ENCODE assay signal across 10 cellular contexts in genomic region chr5:5140051-5141010, GRCh38. TPM values are rescaled to one million over a fixed set of nuclear protein-coding genes. Genes with fewer than 3 reads are reported as not detected.
DNase-seq lines count a peak whose midpoint lies in the region; ATAC-seq and TF ChIP-seq lines count a peak whose summit lies in the region.
"Had no signal": no experiment of that assay in that cellular context is flagged by ENCODE, and none has a peak within 500 bp of the region (broad histone marks: within the 10 kb centered on the region; RNA-seq: fewer than 3 reads in every experiment).

ADAMTS16 (plus strand) TSS chr5:5140330; CDS start chr5:5140468, 138 bp downstream.

- H3K9me3 ChIP-seq in mesenchymal stem cell (ENCODE audit: control insufficient read depth, low read length), result no peaks in the 10 kb centered on the region
- no peaks in the 10 kb centered on the region for H3K9me3 ChIP-seq in upper lobe of left lung

- H3K4me3 Mint-ChIP-seq in activated naive CD8-positive, alpha-beta T cell, result peak within 1 kb of the TSS; percentile 56
- H3K4me3 Mint-ChIP-seq in activated naive CD8-positive, alpha-beta T cell treated with anti-CD3 and anti-CD28 coated beads, Interleukin-2, amount 50 U/mL, for 24 hours, result no peak within 1 kb of the TSS
- peak within 1 kb of the TSS in 1 of 2 donors; percentile 32 for H3K4me3 Mint-ChIP-seq in stimulated activated naive B cell treated with anti-CD40 and anti-IgM and Interleukin-4, amounts not matched to agents 10 μg/mL and 1 μg/mL and 100 μg/mL, for 72 hours
- H3K4me3 Mint-ChIP-seq: activated CD4-positive, alpha-beta memory T cell treated with anti-CD3 and anti-CD28 coated beads, Interleukin-2, amount 10 ng/mL, durations not matched to agents 7 days and 5 days had no signal

- no peak within 1 kb of the TSS for H3K4ac ChIP-seq in mesenchymal stem cell (ENCODE audit: low read depth in 1 of 2, low read length in 2 of 2)

- no peak within 1 kb of the TSS for H4K8ac ChIP-seq in mesenchymal stem cell (ENCODE audit: low read length)

- H2BK5ac ChIP-seq in mesenchymal stem cell (ENCODE audit: low read depth, low read length, poor library complexity, severe bottlenecking), result no peak within 1 kb of the TSS

- H3K27ac Mint-ChIP-seq in activated naive CD8-positive, alpha-beta T cell, result no peak within 1 kb of the TSS
- H3K27ac Mint-ChIP-seq in activated naive CD8-positive, alpha-beta T cell treated with anti-CD3 and anti-CD28 coated beads, Interleukin-2, amount 50 U/mL, for 24 hours, result no peak within 1 kb of the TSS
- H3K27ac Mint-ChIP-seq in stimulated activated naive B cell treated with anti-CD40 and anti-IgM and Interleukin-4, amounts not matched to agents 10 μg/mL and 1 μg/mL and 100 μg/mL, for 72 hours, result no peak within 1 kb of the TSS
- H3K27ac Mint-ChIP-seq: activated CD4-positive, alpha-beta memory T cell treated with anti-CD3 and anti-CD28 coated beads, Interleukin-2, amount 10 ng/mL, durations not matched to agents 7 days and 5 days had no signal

- H3K18ac ChIP-seq in mesenchymal stem cell (ENCODE audit: low read depth in 1 of 2, low read length in 2 of 2), result no peak within 1 kb of the TSS

- H3K4me3 ChIP-seq in brain microvascular endothelial cell (ENCODE audit: low read depth, low read length) (peak within 1 kb of the TSS; percentile 51), mesenchymal stem cell (ENCODE audit: insufficient read depth in 1 of 2, low read depth in 1 of 2, low read length in 2 of 2) (peak within 1 kb of the TSS; percentile 49 to 58), upper lobe of left lung (peak within 1 kb of the TSS in 3 of 4 donors; percentile 4 to 29 (median 26))

- in situ Hi-C loops in brain microvascular endothelial cell (cut with HindIII; ENCODE audit: low pct_ligation_motif_present, low sequenced_read_pairs), result no loop called here

- H2BK120ac ChIP-seq in mesenchymal stem cell (ENCODE audit: low read depth, low read length), result no peak within 1 kb of the TSS

- H3K27me3 ChIP-seq in brain microvascular endothelial cell (replicated peaks), result peaks cover 19% of the 10 kb centered on the region
- peaks cover 18 to 32% of the 10 kb centered on the region in 2 experiments for H3K27me3 ChIP-seq in mesenchymal stem cell (ENCODE audit: control insufficient read depth in 1 of 2, insufficient read depth in 1 of 2, low read length in 2 of 2)
- H3K27me3 ChIP-seq in upper lobe of left lung, result peaks cover 0 to 20% (median 11%) of the 10 kb centered on the region in 4 donors

- H3K23ac ChIP-seq in mesenchymal stem cell (ENCODE audit: low read length in 2 of 2), result peak within 1 kb of the TSS in 1 of 2 experiments; percentile 1

- H3K9me3 Mint-ChIP-seq in activated naive CD8-positive, alpha-beta T cell (ENCODE audit: low read depth), result no peaks in the 10 kb centered on the region
- H3K9me3 Mint-ChIP-seq in activated naive CD8-positive, alpha-beta T cell treated with anti-CD3 and anti-CD28 coated beads, Interleukin-2, amount 50 U/mL, for 24 hours, result no peaks in the 10 kb centered on the region
- no peaks in the 10 kb centered on the region for H3K9me3 Mint-ChIP-seq in stimulated activated naive B cell treated with anti-CD40 and anti-IgM and Interleukin-4, amounts not matched to agents 10 μg/mL and 1 μg/mL and 100 μg/mL, for 72 hours
- H3K9me3 Mint-ChIP-seq: activated CD4-positive, alpha-beta memory T cell treated with anti-CD3 and anti-CD28 coated beads, Interleukin-2, amount 10 ng/mL, durations not matched to agents 7 days and 5 days had no signal

- H3K79me1 ChIP-seq in mesenchymal stem cell (replicated peaks; ENCODE audit: low read length, poor library complexity, severe bottlenecking), result no peaks in the 10 kb centered on the region

- no peaks in the 10 kb centered on the region for H3K36me3 Mint-ChIP-seq in activated naive CD8-positive, alpha-beta T cell
- no peaks in the 10 kb centered on the region for H3K36me3 Mint-ChIP-seq in activated naive CD8-positive, alpha-beta T cell treated with anti-CD3 and anti-CD28 coated beads, Interleukin-2, amount 50 U/mL, for 24 hours (ENCODE audit: low read depth)
- H3K36me3 Mint-ChIP-seq in stimulated activated naive B cell treated with anti-CD40 and anti-IgM and Interleukin-4, amounts not matched to agents 10 μg/mL and 1 μg/mL and 100 μg/mL, for 72 hours, result no peaks in the 10 kb centered on the region

- H3K4me1 ChIP-seq in mesenchymal stem cell (ENCODE audit: control insufficient read depth, insufficient read depth, low read depth, low read length) (peaks cover 18% of the 10 kb centered on the region), upper lobe of left lung (peaks cover 18 to 22% (median 21%) of the 10 kb centered on the region in 4 donors)

- no peak within 1 kb of the TSS for H3K9ac ChIP-seq in mesenchymal stem cell (ENCODE audit: low read length)

- no peak within 1 kb of the TSS for H4K91ac ChIP-seq in mesenchymal stem cell (ENCODE audit: low read length)

- H3K14ac ChIP-seq in mesenchymal stem cell (ENCODE audit: low read length in 2 of 2), result no peak within 1 kb of the TSS

- no peak for DNase-seq in activated naive CD8-positive, alpha-beta T cell treated with anti-CD3 and anti-CD28 coated beads, Interleukin-2, amount 50 U/mL, for 24 hours
- no peak for DNase-seq in brain microvascular endothelial cell
- no peak for DNase-seq in mesenchymal stem cell
- DNase-seq in upper lobe of left lung, result peak in 1 of 2 donors; percentile 85
- DNase-seq in stimulated activated naive B cell treated with anti-CD40 and anti-IgM and Interleukin-4, amounts not matched to agents 10 μg/mL and 1 μg/mL and 100 μg/mL, for 72 hours, result no peak
- DNase-seq in activated gamma-delta T cell (lab: John Stamatoyannopoulos, UW), result no peak
- DNase-seq: activated CD4-positive, alpha-beta memory T cell treated with anti-CD3 and anti-CD28 coated beads, Interleukin-2, amount 10 ng/mL, durations not matched to agents 7 days and 5 days had no signal

- TF ChIP-seq CTCF in brain microvascular endothelial cell (IDR thresholded peaks at IDR 0.05; ENCODE audit: low read depth, low read length, missing control alignments) (no peak), upper lobe of left lung (IDR thresholded peaks at IDR 0.05) (no peak)

- H3K36me3 ChIP-seq in brain microvascular endothelial cell (replicated peaks), result no peaks in the 10 kb centered on the region
- peaks cover 0 to 3% of the 10 kb centered on the region in 2 experiments for H3K36me3 ChIP-seq in mesenchymal stem cell (ENCODE audit: control insufficient read depth in 1 of 2, insufficient read depth in 2 of 2, low read depth in 1 of 2, low read length in 2 of 2)
- no peaks in the 10 kb centered on the region for H3K36me3 ChIP-seq in upper lobe of left lung

- peaks cover 11% of the 10 kb centered on the region for H3K4me1 Mint-ChIP-seq in activated naive CD8-positive, alpha-beta T cell (ENCODE audit: low read depth)
- H3K4me1 Mint-ChIP-seq in activated naive CD8-positive, alpha-beta T cell treated with anti-CD3 and anti-CD28 coated beads, Interleukin-2, amount 50 U/mL, for 24 hours, result peaks cover 3% of the 10 kb centered on the region
- no peaks in the 10 kb centered on the region for H3K4me1 Mint-ChIP-seq in stimulated activated naive B cell treated with anti-CD40 and anti-IgM and Interleukin-4, amounts not matched to agents 10 μg/mL and 1 μg/mL and 100 μg/mL, for 72 hours

- ATAC-seq in activated naive CD8-positive, alpha-beta T cell treated with anti-CD3 and anti-CD28 coated beads, Interleukin-2, amount 50 U/mL, for 24 hours, result no peak
- ATAC-seq in upper lobe of left lung (ENCODE audit: low FRiP score in 2 of 2) (peak in 1 of 2 donors; percentile 66), HG03378 (IDR thresholded peaks at IDR 0.05; ENCODE audit: unreplicated experiment) (no peak)
- no peak for ATAC-seq in stimulated activated naive B cell treated with anti-CD40 and anti-IgM and Interleukin-4, amounts not matched to agents 10 μg/mL and 1 μg/mL and 100 μg/mL, for 72 hours (replicated peaks)

- H2BK15ac ChIP-seq in mesenchymal stem cell (ENCODE audit: low read depth, poor library complexity, severe bottlenecking), result no peak within 1 kb of the TSS

- H3K27ac ChIP-seq in brain microvascular endothelial cell (no peak within 1 kb of the TSS), mesenchymal stem cell (ENCODE audit: low read length, poor library complexity, severe bottlenecking) (no peak within 1 kb of the TSS), upper lobe of left lung (no peak within 1 kb of the TSS)
- H3K27ac ChIP-seq: C4-2B had no signal

- H3K4me2 ChIP-seq in mesenchymal stem cell (ENCODE audit: low read length, poor library complexity, severe bottlenecking), result peak within 1 kb of the TSS; percentile 96

- WGBS in mesenchymal stem cell, result under 1% methylated on average over 56 of the region's 97 CpGs
- 4 to 7% methylated on average over 11 to 61 of the region's 97 CpGs for WGBS in upper lobe of left lung, 2 donors

- H2AK5ac ChIP-seq in mesenchymal stem cell (ENCODE audit: low read length, severe bottlenecking), result no peak within 1 kb of the TSS

- peaks cover 25% of the 10 kb centered on the region for H3K27me3 Mint-ChIP-seq in activated naive CD8-positive, alpha-beta T cell
- peaks cover 30% of the 10 kb centered on the region for H3K27me3 Mint-ChIP-seq in activated naive CD8-positive, alpha-beta T cell treated with anti-CD3 and anti-CD28 coated beads, Interleukin-2, amount 50 U/mL, for 24 hours
- peaks cover 18 to 22% of the 10 kb centered on the region in 2 donors for H3K27me3 Mint-ChIP-seq in stimulated activated naive B cell treated with anti-CD40 and anti-IgM and Interleukin-4, amounts not matched to agents 10 μg/mL and 1 μg/mL and 100 μg/mL, for 72 hours

- no peak within 1 kb of the TSS for H2BK12ac ChIP-seq in mesenchymal stem cell (ENCODE audit: low read length in 2 of 2)

- no peak for TF ChIP-seq EP300 in upper lobe of left lung (IDR thresholded peaks at IDR 0.05)

- TF ChIP-seq POLR2A in upper lobe of left lung (IDR thresholded peaks at IDR 0.05), result no peak

- no peak within 1 kb of the TSS for H2AFZ ChIP-seq in mesenchymal stem cell (ENCODE audit: low read depth, low read length)

RNA-seq across cellular contexts. Expression of gene ADAMTS16, which starts in this region (rescaled TPM):
- polyA plus RNA-seq in mesenchymal stem cell (2013, experiment 1 of 2), result not detected
- polyA plus RNA-seq in mesenchymal stem cell (2013, experiment 2 of 2), result not detected
- 1 to 10 TPM in 1 of 6 donors, under 1 TPM in 1, not detected in 4; 0.29 to 3.0 TPM for total RNA-seq in upper lobe of left lung
- total RNA-seq: activated CD4-positive, alpha-beta memory T cell treated with anti-CD3 and anti-CD28 coated beads, Interleukin-2, amount 10 ng/mL, durations not matched to agents 7 days and 5 days had no signal
